9 cellular contexts compared by ENCODE assay signal in genomic region chr3:64489361-64490044, GRCh38.
DNase-seq lines count a peak whose midpoint lies in the region; ATAC-seq and TF ChIP-seq lines count a peak whose summit lies in the region.
"Had no signal": no experiment of that assay in that cellular context is flagged by ENCODE, and none has a peak within 500 bp of the region (broad histone marks: within the 10 kb centered on the region; RNA-seq: fewer than 3 reads in every experiment).

No MANE protein-coding gene starts in this region.

- BruUV-seq in IMR-90 (replicated peaks; lab: Mats Ljungman, UMichigan), result no TSS peak

- H3K9ac ChIP-seq in IMR-90 (ENCODE audit: low read depth, low read length) (no peak overlapping the region), iPS-15b (ENCODE audit: low read depth, low read length) (no peak overlapping the region)

- H3K9me1 ChIP-seq in IMR-90 (ENCODE audit: insufficient read depth, low read length), result peaks cover 14% of the 10 kb centered on the region

- peak overlapping the region; percentile 43 for H3K4ac ChIP-seq in IMR-90 (ENCODE audit: low read depth, low read length)

- no peak for TF ChIP-seq RAD21 in IMR-90 (IDR thresholded peaks at IDR 0.05; ENCODE audit: low read length)

- no peak overlapping the region for H2BK5ac ChIP-seq in IMR-90 (ENCODE audit: low read depth, low read length, poor library complexity, severe bottlenecking)

- CTCF ChIA-PET in IMR-90 (lab: Yijun Ruan, JAX), result no interaction called here

- no peak overlapping the region for H3K56ac ChIP-seq in IMR-90 (ENCODE audit: extremely low read depth, insufficient read depth, low read length)

- H3K14ac ChIP-seq in IMR-90 (replicated peaks; ENCODE audit: low read depth, low read length), result no peak overlapping the region

- H3K79me1 ChIP-seq in IMR-90 (ENCODE audit: low read depth in 1 of 2, low read length in 2 of 2), result no peaks in the 10 kb centered on the region

- whole genome bisulfite sequencing in IMR-90 (ENCODE audit: extremely low coverage in 2 of 2, insufficient read length in 1 of 2), 2 experiments, result 64% methylated on average over 4 of the region's 23 CpGs; no CpG with 5 or more reads in 1 of the 2 experiments
- 12 to 37% (median 25%) methylated on average over 19 to 23 of the region's 23 CpGs for WGBS in stomach, 5 donors

- H3K4me3 ChIP-seq in IMR-90 (ENCODE audit: insufficient read depth, low read depth, low read length), result no peak overlapping the region
- H3K4me3 ChIP-seq in Peyer's patch, result peak overlapping the region in 1 of 4 donors; percentile 8
- peak overlapping the region; percentile 36 for H3K4me3 ChIP-seq in iPS-15b (ENCODE audit: low read depth, low read length)
- peak overlapping the region in 3 of 4 donors; percentile 0 to 18 (median 11) for H3K4me3 ChIP-seq in stomach

- H2AFZ ChIP-seq in IMR-90 (replicated peaks; ENCODE audit: low read length, poor library complexity), result peak overlapping the region; percentile 26

- no peak overlapping the region for H3K4me2 ChIP-seq in IMR-90 (ENCODE audit: low read depth, low read length)

- dilution Hi-C loops in IMR-90 (cut with HindIII; ENCODE audit: low sequenced_read_pairs, unreplicated experiment), result no loop called here

- H3K9me3 ChIP-seq in IMR-90 (ENCODE audit: control insufficient read depth, insufficient read depth, low read length) (no peaks in the 10 kb centered on the region), Peyer's patch (no peaks in the 10 kb centered on the region), iPS-15b (ENCODE audit: control insufficient read depth, insufficient read depth, low read length) (no peaks in the 10 kb centered on the region), stomach (no peaks in the 10 kb centered on the region)

- H3K27me3 ChIP-seq in IMR-90 (ENCODE audit: control insufficient read depth, insufficient read depth, low read length), result peaks cover 5% of the 10 kb centered on the region; the same call in 1 of the 2 replicates
- no peaks in the 10 kb centered on the region for H3K27me3 ChIP-seq in Peyer's patch
- H3K27me3 ChIP-seq in iPS-15b (ENCODE audit: control insufficient read depth, insufficient read depth, low read length), result peaks cover 17% of the 10 kb centered on the region
- peaks cover 0 to 27% (median 0%) of the 10 kb centered on the region in 3 donors for H3K27me3 ChIP-seq in stomach

- H4K91ac ChIP-seq in IMR-90 (ENCODE audit: insufficient read depth, low read depth, low read length), result peak overlapping the region; percentile 35; the same call in 1 of the 2 replicates

- in situ Hi-C loops in IMR-90 (cut with MboI; ENCODE audit: low sequenced_read_pairs), result loop anchor here (10.0 kb wide), 1 partner anchor 225 kb away; no protein-coding TSS in a partner anchor

- H2AK9ac ChIP-seq in IMR-90 (replicated peaks; ENCODE audit: low read depth, low read length, poor library complexity), result no peak overlapping the region

- no peak overlapping the region; the same call in 1 of the 2 replicates for H4K5ac ChIP-seq in IMR-90 (ENCODE audit: low read depth, low read length)

- intact Hi-C loops in IMR-90 (cut with micrococcal nuclease), result no loop called here
- intact Hi-C loops in stomach (cut with DNase I; ENCODE audit: low total_unique reads), result no loop called here

- TF ChIP-seq CTCF in IMR-90 (conservative IDR thresholded peaks at IDR 0.05; ENCODE audit: low read depth, low read length) (no peak), Peyer's patch (IDR thresholded peaks at IDR 0.05) (no peak), stomach (IDR thresholded peaks at IDR 0.05) (no peak)

- peak overlapping the region in 1 of 2 experiments; percentile 5; a peak in 1 of 4 replicates for H4K8ac ChIP-seq in IMR-90 (ENCODE audit: low read depth in 2 of 2, low read length in 2 of 2)

- peak overlapping the region; percentile 20; the same call in 1 of the 2 replicates for H2AK5ac ChIP-seq in IMR-90 (ENCODE audit: low read depth, low read length)

- no peak overlapping the region for H3K23ac ChIP-seq in IMR-90 (ENCODE audit: low read depth, low read length)

- H3K18ac ChIP-seq in IMR-90 (ENCODE audit: low read depth, low read length), result no peak overlapping the region; the same call in 1 of the 2 replicates

- H3K4me1 ChIP-seq in IMR-90 (ENCODE audit: control insufficient read depth, insufficient read depth, low read length) (peaks cover 6% of the 10 kb centered on the region; the same call in 1 of the 2 replicates), Peyer's patch (no peaks in the 10 kb centered on the region), iPS-15b (ENCODE audit: control insufficient read depth, insufficient read depth, low read length) (peaks cover 12% of the 10 kb centered on the region), stomach (peaks cover 12 to 25% (median 16%) of the 10 kb centered on the region in 4 donors)

- TF ChIP-seq POLR2A in IMR-90 (IDR thresholded peaks at IDR 0.05; ENCODE audit: low read depth, low read length), result no peak
- no peak for TF ChIP-seq POLR2A in Peyer's patch (IDR thresholded peaks at IDR 0.05)
- no peak for TF ChIP-seq POLR2A in stomach (IDR thresholded peaks at IDR 0.05)

- H4K20me1 ChIP-seq in IMR-90 (ENCODE audit: insufficient read depth, low read length), result no peaks in the 10 kb centered on the region

- peak overlapping the region; percentile 32 for H2BK20ac ChIP-seq in IMR-90 (ENCODE audit: low read depth, low read length)

- TF ChIP-seq EP300 in stomach (IDR thresholded peaks at IDR 0.05), result no peak

- H3K27ac ChIP-seq in IMR-90 (ENCODE audit: insufficient read depth, low read length) (no peak overlapping the region), Peyer's patch (no peak overlapping the region), stomach (no peak overlapping the region)

- peak overlapping the region; percentile 82 for H2BK120ac ChIP-seq in IMR-90 (ENCODE audit: low read depth, low read length)

- H3K36me3 ChIP-seq in IMR-90 (ENCODE audit: control insufficient read depth, insufficient read depth, low read length) (no peaks in the 10 kb centered on the region), Peyer's patch (no peaks in the 10 kb centered on the region), iPS-15b (ENCODE audit: control insufficient read depth, insufficient read depth, low read length) (no peaks in the 10 kb centered on the region), stomach (no peaks in the 10 kb centered on the region)

- POLR2A ChIA-PET in IMR-90 (lab: Charles Lee; ENCODE audit: unreplicated experiment), result no interaction called here

- DNase-seq in IMR-90 (no peak), Peyer's patch (peak in 2 of 3 donors; percentile 50 to 56), stomach (peak; percentile 72)
- DNase-seq in stimulated activated CD4-positive, alpha-beta T cell treated with anti-CD3 and anti-CD28 coated beads, Interleukin-4, amount 100 ng/mL, for 1 hour, result no peak

- ATAC-seq in IMR-90 (ENCODE audit: low read depth) (no peak), HG02623 (IDR thresholded peaks at IDR 0.05; ENCODE audit: unreplicated experiment) (no peak), GM21367 (IDR thresholded peaks at IDR 0.05; ENCODE audit: unreplicated experiment) (no peak), HG03280 (IDR thresholded peaks at IDR 0.05; ENCODE audit: unreplicated experiment) (no peak)
- ATAC-seq: stimulated activated memory B cell treated with anti-CD40 and anti-IgM and Interleukin-4, amounts not matched to agents 10 μg/mL and 1 μg/mL and 100 μg/mL, for 72 hours had no signal

- H2BK15ac ChIP-seq in IMR-90 (ENCODE audit: low read depth, low read length), result 0 out of 3 replicates have a peak overlapping the region, but pooled peaks have one; percentile 39

TF ChIP-seq in IMR-90, 13 proteins besides CTCF, POLR2A, EP300 and RAD21:
- TF ChIP-seq USF2 (IDR thresholded peaks at IDR 0.05; ENCODE audit: low read depth, low read length) (no peak), NFE2L2 (IDR thresholded peaks at IDR 0.05; ENCODE audit: low read depth, low read length) (no peak), MXI1 (IDR thresholded peaks at IDR 0.05; ENCODE audit: borderline replicate concordance, low read depth, low read length) (no peak), FOS (IDR thresholded peaks at IDR 0.05; ENCODE audit: low read depth, low read length) (no peak), RFX5 (IDR thresholded peaks at IDR 0.05; ENCODE audit: low read depth, low read length) (no peak), BHLHE40 (IDR thresholded peaks at IDR 0.05; ENCODE audit: low read depth, low read length) (no peak), RCOR1 (IDR thresholded peaks at IDR 0.05; ENCODE audit: insufficient replicate concordance, low read length) (no peak), MAFK (IDR thresholded peaks at IDR 0.05; ENCODE audit: low read depth, low read length) (no peak), SMC3 (IDR thresholded peaks at IDR 0.05; ENCODE audit: low read depth, low read length) (no peak), CHD1 (IDR thresholded peaks at IDR 0.05; ENCODE audit: low read depth, low read length) (no peak), CEBPB (IDR thresholded peaks at IDR 0.05; ENCODE audit: low read depth, low read length) (no peak), MAZ (IDR thresholded peaks at IDR 0.05; ENCODE audit: borderline replicate concordance, low read depth, low read length) (no peak)
- TF ChIP-seq, protein P1, sequence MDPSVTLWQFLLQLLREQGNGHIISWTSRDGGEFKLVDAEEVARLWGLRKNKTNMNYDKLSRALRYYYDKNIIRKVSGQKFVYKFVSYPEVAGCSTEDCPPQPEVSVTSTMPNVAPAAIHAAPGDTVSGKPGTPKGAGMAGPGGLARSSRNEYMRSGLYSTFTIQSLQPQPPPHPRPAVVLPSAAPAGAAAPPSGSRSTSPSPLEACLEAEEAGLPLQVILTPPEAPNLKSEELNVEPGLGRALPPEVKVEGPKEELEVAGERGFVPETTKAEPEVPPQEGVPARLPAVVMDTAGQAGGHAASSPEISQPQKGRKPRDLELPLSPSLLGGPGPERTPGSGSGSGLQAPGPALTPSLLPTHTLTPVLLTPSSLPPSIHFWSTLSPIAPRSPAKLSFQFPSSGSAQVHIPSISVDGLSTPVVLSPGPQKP (IDR thresholded peaks at IDR 0.05; ENCODE audit: borderline replicate concordance, low read depth, low read length), result no peak

Comparison
In these comparisons a context has a peak if more than half of its experiments do, and no peak if none do; other contexts are left out.
1. DNase-seq: peak in Peyer's patch (2 of 3) and stomach (single experiment); none in IMR-90 (single experiment) and stimulated activated CD4-positive, alpha-beta T cell treated with anti-CD3 and anti-CD28 coated beads, Interleukin-4, amount 100 ng/mL, for 1 hour (single experiment).